Comparison of ENCODE assay signal across 8 cellular contexts in the genomic region with DNA sequence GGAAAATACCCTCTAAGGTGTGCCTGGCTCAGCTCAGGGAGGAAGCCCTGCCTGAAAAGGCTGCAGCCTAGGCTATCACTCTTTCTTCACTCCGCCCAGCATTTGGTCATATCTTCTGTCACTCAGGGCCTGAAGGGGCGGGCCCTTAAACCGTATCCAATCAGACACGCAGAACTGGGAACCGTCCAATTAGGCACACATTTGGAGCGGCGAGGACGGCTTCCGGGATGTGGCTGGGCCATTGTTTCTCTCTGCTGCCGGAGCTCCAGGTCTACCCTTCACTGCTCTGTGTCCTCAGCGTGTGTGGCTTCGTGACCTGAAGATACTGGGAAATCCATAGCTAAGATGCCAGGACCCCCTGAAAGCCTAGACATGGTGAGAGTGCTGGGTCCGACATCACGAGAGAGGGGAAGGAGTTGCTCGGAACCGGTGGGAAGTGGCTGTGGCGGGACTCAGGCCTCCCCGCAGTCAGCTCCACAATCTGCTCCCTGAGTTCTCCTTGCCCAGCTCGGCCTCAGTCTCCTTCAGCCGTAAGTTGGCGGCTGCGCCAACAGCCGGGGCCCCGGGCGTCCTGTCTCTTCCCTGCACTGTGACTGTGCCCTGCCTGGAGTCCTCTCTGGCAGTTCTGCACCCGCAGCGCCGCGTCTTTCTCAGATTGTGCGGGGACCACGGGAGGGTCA. TPM values are rescaled to one million over a fixed set of nuclear protein-coding genes. Genes with fewer than 3 reads are reported as not detected.
DNase-seq lines count a peak whose midpoint lies in the region; ATAC-seq and TF ChIP-seq lines count a peak whose summit lies in the region.

A gene (plus strand): TSS at position 241 of the 680 bp plus-strand sequence. CDS start 105 bp downstream, at position 346.

- TF ChIP-seq CTCF in DOHH2 (IDR thresholded peaks at IDR 0.05; ENCODE audit: low read depth, low read length, poor library complexity, severe bottlenecking) (no peak), nephron (IDR thresholded peaks at IDR 0.05; ENCODE audit: unreplicated experiment in 3 of 3) (no peak)

- H3K27ac ChIP-seq in DOHH2 (ENCODE audit: low read depth, low read length) (peak within 1 kb of the TSS; percentile 22; the same call in 1 of the 2 replicates), Karpas-422 (ENCODE audit: low read length) (no peak within 1 kb of the TSS)

- peaks cover 40% of the 10 kb centered on the region for H3K79me2 ChIP-seq in DOHH2 (ENCODE audit: control insufficient read depth, low read length)
- H3K79me2 ChIP-seq in Karpas-422 (ENCODE audit: low read length): peaks cover 43% of the 10 kb centered on the region

- peaks cover 41% of the 10 kb centered on the region for H3K9me3 Mint-ChIP-seq in nephron

- TF ChIP-seq POLR2A in Raji (IDR thresholded peaks at IDR 0.05; ENCODE audit: insufficient read depth, low read depth, low read length): peak; percentile 76

- H3K36me3 Mint-ChIP-seq in nephron (ENCODE audit: low read depth): peaks cover 52% of the 10 kb centered on the region

- peak within 1 kb of the TSS; percentile 95 to 98 (median 96) for H3K4me3 Mint-ChIP-seq in nephron

- H3K9ac ChIP-seq in Karpas-422 (ENCODE audit: low read length): peak within 1 kb of the TSS; percentile 83

- peak within 1 kb of the TSS; percentile 75 for H2AFZ ChIP-seq in Karpas-422 (ENCODE audit: low read length)

- peaks cover 31% of the 10 kb centered on the region for H3K36me3 ChIP-seq in DOHH2 (ENCODE audit: control insufficient read depth, low read length)
- peaks cover 33% of the 10 kb centered on the region for H3K36me3 ChIP-seq in Karpas-422 (ENCODE audit: insufficient read depth, low read length)

- peaks cover 8% of the 10 kb centered on the region; the same call in 1 of the 2 replicates for H3K9me3 ChIP-seq in DOHH2 (ENCODE audit: control insufficient read depth, insufficient read depth, low read length)
- peaks cover 31% of the 10 kb centered on the region for H3K9me3 ChIP-seq in Karpas-422 (ENCODE audit: low read length)

- H3K4me3 ChIP-seq in DOHH2 (ENCODE audit: low read length): peak within 1 kb of the TSS; percentile 96
- peak within 1 kb of the TSS; percentile 79 for H3K4me3 ChIP-seq in Karpas-422 (ENCODE audit: low read length)

- peak; percentile 100 for ATAC-seq in GM21825 (IDR thresholded peaks at IDR 0.05; ENCODE audit: unreplicated experiment)
- peak; percentile 100 for ATAC-seq in stimulated activated naive CD8-positive, alpha-beta T cell treated with anti-CD3 and anti-CD28 coated beads, Interleukin-15, Interleukin-2, amounts not matched to agents 100 U/mL and 50 U/mL, for 24 hours

- H3K9me2 ChIP-seq in DOHH2 (replicated peaks; ENCODE audit: control insufficient read depth, low read length): no peaks in the 10 kb centered on the region
- no peaks in the 10 kb centered on the region for H3K9me2 ChIP-seq in Karpas-422 (replicated peaks; ENCODE audit: insufficient read depth, low read length)

- no peaks in the 10 kb centered on the region for H4K20me1 ChIP-seq in DOHH2 (ENCODE audit: control insufficient read depth, insufficient read depth, low read depth, low read length)
- no peaks in the 10 kb centered on the region for H4K20me1 ChIP-seq in Karpas-422 (ENCODE audit: insufficient read depth, low read depth, low read length)

- no peaks in the 10 kb centered on the region for H3K27me3 Mint-ChIP-seq in nephron (ENCODE audit: low read depth)

- H3K27me3 ChIP-seq in DOHH2 (ENCODE audit: control insufficient read depth, low read length) (no peaks in the 10 kb centered on the region), Karpas-422 (ENCODE audit: low read length) (no peaks in the 10 kb centered on the region)

- H3K4me1 ChIP-seq in DOHH2 (ENCODE audit: control insufficient read depth, low read length) (peaks cover 12% of the 10 kb centered on the region), Karpas-422 (ENCODE audit: low read length) (peaks cover 6% of the 10 kb centered on the region)

- H3K27ac Mint-ChIP-seq in nephron: peak within 1 kb of the TSS; percentile 72 to 95 (median 86)

- H3F3A ChIP-seq in DOHH2 (ENCODE audit: control insufficient read depth, insufficient read depth): no peaks in the 10 kb centered on the region

- H3K4me2 ChIP-seq in DOHH2 (ENCODE audit: low read length) (peak within 1 kb of the TSS; percentile 76), Karpas-422 (ENCODE audit: low read depth, low read length, poor library complexity, severe bottlenecking) (peak within 1 kb of the TSS; percentile 79)

- H3K4me1 Mint-ChIP-seq in nephron: no peaks in the 10 kb centered on the region

- DNase-seq in Karpas-422: peak; percentile 98
- peak; percentile 96 for DNase-seq in activated effector memory CD4-positive, alpha-beta T cell treated with anti-CD3 and anti-CD28 coated beads, Interleukin-2, amount 50 U/mL, for 16 hours
- DNase-seq in fibroblast of the conjunctiva (ENCODE audit: low read depth): peak; percentile 87
- peak; percentile 87 for DNase-seq in stimulated activated naive CD8-positive, alpha-beta T cell treated with anti-CD3 and anti-CD28 coated beads, Interleukin-15, Interleukin-2, amounts not matched to agents 100 U/mL and 50 U/mL, for 24 hours

RNA-seq across cellular contexts. Expression of the gene that starts here (rescaled TPM):
- 53.0 and 90.8 TPM in 2 replicates for total RNA-seq in Karpas-422 (2014; rRNA removed; shearing (Covaris generic); ENCODE audit: low replicate concordance)
